21 cellular contexts compared by ENCODE assay signal in genomic region chr7:28173531-28173930, GRCh38.
"Had no signal": no experiment of that assay in that cellular context is flagged by ENCODE, and none has a peak within 500 bp of the region (broad histone marks: within the 10 kb centered on the region; RNA-seq: fewer than 3 reads in every experiment).

No MANE protein-coding gene starts in this region.

- H3K4me3 Mint-ChIP-seq: activated CD4-positive, alpha-beta memory T cell treated with anti-CD3 and anti-CD28 coated beads, Interleukin-2, amount 10 ng/mL, durations not matched to agents 7 days and 5 days; activated naive CD4-positive, alpha-beta T cell treated with anti-CD3 and anti-CD28 coated beads, Interleukin-2, amount 50 U/mL, for 24 hours; nephron had no signal

- ATAC-seq: esophagus mucosa, pancreas had no signal

- H3K27me3 Mint-ChIP-seq: activated naive CD4-positive, alpha-beta T cell treated with anti-CD3 and anti-CD28 coated beads, Interleukin-2, amount 50 U/mL, for 24 hours; brain had no signal

- H3K36me3 ChIP-seq: pancreas, sigmoid colon, uterus had no signal

- H3K4me3 ChIP-seq: lung, pancreas, sigmoid colon, smooth muscle cell, testis, uterus had no signal

- H3K4me1 ChIP-seq: uterus had no signal

- H3K27ac Mint-ChIP-seq: activated CD4-positive, alpha-beta memory T cell treated with anti-CD3 and anti-CD28 coated beads, Interleukin-2, amount 10 ng/mL, durations not matched to agents 7 days and 5 days had no signal

- DNase-seq: activated CD4-positive, alpha-beta memory T cell treated with anti-CD3 and anti-CD28 coated beads, Interleukin-2, amount 10 ng/mL, durations not matched to agents 7 days and 5 days; activated CD4-positive, alpha-beta T cell treated with anti-CD3 and anti-CD28 coated beads for 48 hours; activated effector memory CD4-positive, alpha-beta T cell treated with anti-CD3 and anti-CD28 coated beads, Interleukin-2, amount 50 U/mL, for 16 hours; activated T-cell treated with anti-CD3 and anti-CD28 coated beads, Interleukin-2, amount 50 U/mL, for 72 hours; effector memory CD4-positive, alpha-beta T cell; foreskin melanocyte; glutamatergic neuron; midbrain; pancreas; sigmoid colon; stimulated activated CD4-positive, alpha-beta T cell treated with anti-CD3 and anti-CD28 coated beads, Interleukin-2, amount 100 ng/mL, for 48 hours; stimulated activated naive CD4-positive, alpha-beta T cell; testis; trophoblast cell; uterus had no signal

- H3K27me3 ChIP-seq: pancreas, sigmoid colon, testis, uterus had no signal

- H3K9me3 ChIP-seq: pancreas, sigmoid colon, testis, uterus had no signal

- H3K27ac ChIP-seq: pancreas, uterus had no signal

- H3K9me3 Mint-ChIP-seq: activated CD4-positive, alpha-beta memory T cell treated with anti-CD3 and anti-CD28 coated beads, Interleukin-2, amount 10 ng/mL, durations not matched to agents 7 days and 5 days; activated naive CD4-positive, alpha-beta T cell treated with anti-CD3 and anti-CD28 coated beads, Interleukin-2, amount 50 U/mL, for 24 hours; activated T-cell treated with anti-CD3 and anti-CD28 coated beads, Interleukin-2, amount 50 U/mL, for 72 hours; brain; nephron had no signal
